1 cellular context compared by ENCODE assay signal in the genomic region with DNA sequence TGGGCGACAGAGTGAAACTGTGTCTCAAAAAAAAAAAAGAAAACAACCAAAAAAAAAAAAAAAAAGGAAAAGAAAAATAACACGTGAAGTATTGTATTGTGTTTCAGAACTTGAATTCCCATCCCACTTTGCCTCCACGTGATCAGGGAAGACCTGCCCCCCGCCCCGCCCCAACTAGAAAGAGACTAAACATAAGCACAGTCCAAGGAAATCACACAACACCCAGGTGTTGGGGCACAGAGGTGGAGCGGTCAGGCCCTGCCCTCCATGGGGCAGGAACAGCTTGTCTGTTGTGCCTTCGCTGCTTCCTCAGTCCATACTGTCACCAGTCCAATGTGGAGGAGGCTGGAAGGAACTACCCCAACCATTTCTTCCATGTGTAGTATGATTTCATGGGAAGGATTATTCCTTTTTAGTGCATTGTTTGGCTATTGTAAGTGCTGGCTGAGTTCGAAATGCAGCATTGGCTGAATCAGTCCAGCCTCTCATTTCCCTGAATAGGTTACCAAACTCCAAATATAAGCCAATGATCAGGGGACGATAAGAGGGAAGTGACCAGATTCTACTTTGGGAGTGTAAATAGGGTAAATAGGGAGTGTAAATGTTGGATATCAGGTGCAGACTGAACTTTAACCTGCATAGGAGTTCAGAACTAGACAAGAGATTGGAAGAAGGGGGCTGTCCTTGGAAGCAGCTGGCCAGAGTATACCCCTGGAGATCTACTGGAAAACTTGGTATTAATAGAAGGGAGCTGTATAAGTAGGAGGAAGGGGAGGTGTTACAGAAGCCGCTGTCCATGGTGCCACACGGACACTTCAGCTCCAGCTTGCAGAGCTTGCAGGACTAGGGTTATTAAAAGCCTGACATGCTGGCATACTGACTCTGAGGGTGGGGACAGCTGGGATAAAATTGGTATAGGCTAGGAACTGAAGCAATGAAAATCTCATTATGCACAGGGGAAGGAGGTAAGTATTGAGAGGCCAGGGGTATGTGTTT.
TF ChIP-seq lines count a peak whose summit lies in the region.

No MANE protein-coding gene starts in this region.

TF ChIP-seq in Ishikawa, 13 proteins besides CTCF, POLR2A, EP300 and RAD21 (continued from another document):
- TF ChIP-seq, protein P1, sequence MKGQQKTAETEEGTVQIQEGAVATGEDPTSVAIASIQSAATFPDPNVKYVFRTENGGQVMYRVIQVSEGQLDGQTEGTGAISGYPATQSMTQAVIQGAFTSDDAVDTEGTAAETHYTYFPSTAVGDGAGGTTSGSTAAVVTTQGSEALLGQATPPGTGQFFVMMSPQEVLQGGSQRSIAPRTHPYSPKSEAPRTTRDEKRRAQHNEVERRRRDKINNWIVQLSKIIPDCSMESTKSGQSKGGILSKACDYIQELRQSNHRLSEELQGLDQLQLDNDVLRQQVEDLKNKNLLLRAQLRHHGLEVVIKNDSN (IDR thresholded peaks at IDR 0.05) = peak; percentile 69
- TF ChIP-seq, protein P2, sequence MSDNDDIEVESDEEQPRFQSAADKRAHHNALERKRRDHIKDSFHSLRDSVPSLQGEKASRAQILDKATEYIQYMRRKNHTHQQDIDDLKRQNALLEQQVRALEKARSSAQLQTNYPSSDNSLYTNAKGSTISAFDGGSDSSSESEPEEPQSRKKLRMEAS (IDR thresholded peaks at IDR 0.05) = no peak
TF ChIP-seq in Ishikawa: peak in this region for 2.
